In the genomic region with DNA sequence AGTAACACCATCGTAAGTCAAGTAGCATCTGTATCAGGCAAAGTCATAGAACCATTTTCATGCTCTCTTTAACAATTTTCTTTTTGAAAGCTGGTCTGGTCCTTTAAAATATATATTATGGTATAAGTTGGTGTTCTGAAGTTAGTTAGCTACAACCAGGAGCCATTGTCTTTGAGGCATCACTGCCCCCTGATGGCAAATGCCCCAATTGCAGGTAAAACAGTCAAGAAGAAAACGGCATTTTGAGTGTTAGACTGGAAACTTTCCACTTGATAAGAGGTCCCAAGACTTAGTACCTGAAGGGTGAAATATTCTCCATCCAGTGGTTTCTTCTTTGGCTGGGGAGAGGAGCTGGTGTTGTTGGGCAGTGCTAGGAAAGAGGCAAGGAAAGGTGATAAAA, we compare ENCODE assay signal across 10 cellular contexts. TPM values are rescaled to one million over a fixed set of nuclear protein-coding genes. Genes with fewer than 3 reads are reported as not detected.
DNase-seq lines count a peak whose midpoint lies in the region; ATAC-seq, FAIRE-seq and TF ChIP-seq lines count a peak whose summit lies in the region.
"Had no signal": no experiment of that assay in that cellular context is flagged by ENCODE, and none has a peak within 500 bp of the region (broad histone marks: within the 10 kb centered on the region; RNA-seq: fewer than 3 reads in every experiment).

No MANE protein-coding gene starts in this region.

- FAIRE-seq in endothelial cell of umbilical vein (lab: Jason Lieb, UNC) = no peak

- H3K9me3 ChIP-seq in endothelial cell of umbilical vein (replicated peaks; ENCODE audit: control insufficient read depth, insufficient read depth, low read length) = no peaks in the 10 kb centered on the region

- H3K27me3 ChIP-seq in endothelial cell of umbilical vein (ENCODE audit: control insufficient read depth in 2 of 2, insufficient read depth in 2 of 2, low read length in 2 of 2) = no peaks in the 10 kb centered on the region

- no peak overlapping the region for H3K9ac ChIP-seq in endothelial cell of umbilical vein (replicated peaks; ENCODE audit: extremely low read depth, insufficient read depth, low read length)

- DNase-seq in activated CD4-positive, alpha-beta T cell treated with anti-CD3 and anti-CD28 coated beads for 36 hours = peak; percentile 73
- no peak for DNase-seq in activated CD4-positive, alpha-beta T cell treated with anti-CD3 and anti-CD28 coated beads, Interleukin-2, amount 50 U/mL, for 4 hours
- DNase-seq in RPMI8226 (peak; percentile 15), endothelial cell of umbilical vein (ENCODE audit: low read depth, low spot score) (no peak), H4 (ENCODE audit: low spot score) (no peak)
- DNase-seq in stimulated activated naive CD4-positive, alpha-beta T cell (lab: John Stamatoyannopoulos, UW) = peak in 4 of 6 experiments; percentile 4 to 20 (median 8)

- no peak overlapping the region for H3K4me3 ChIP-seq in endothelial cell of umbilical vein (replicated peaks in 1 of 3; ENCODE audit: insufficient read depth in 1 of 3, low read depth in 1 of 3, low read length in 3 of 3)

- dilution Hi-C loops in endothelial cell of umbilical vein (cut with MboI; ENCODE audit: extremely low pct_ligation_motif_present, low sequenced_read_pairs) = no loop called here

- BruUV-seq in endothelial cell of umbilical vein (replicated peaks; lab: Mats Ljungman, UMichigan) = no TSS peak

- TF ChIP-seq CTCF in endothelial cell of umbilical vein (IDR thresholded peaks at IDR 0.05; ENCODE audit: extremely low read depth in 1 of 2, insufficient read depth in 1 of 2, low read depth in 1 of 2, low read length in 2 of 2) = peak; percentile 25 to 32

- no peaks in the 10 kb centered on the region for H3K27me3 Mint-ChIP-seq in activated CD4-positive, alpha-beta T cell treated with anti-CD3 and anti-CD28 coated beads for 36 hours
- no peaks in the 10 kb centered on the region for H3K27me3 Mint-ChIP-seq in activated T-helper 17 cell treated with anti-CD3 and anti-CD28 coated beads, Interleukin-2, amount 50 U/mL, for 72 hours
- H3K27me3 Mint-ChIP-seq: activated naive CD8-positive, alpha-beta T cell; IgD-negative memory B cell had no signal

- intact Hi-C loops in activated CD4-positive, alpha-beta T cell treated with anti-CD3 and anti-CD28 coated beads for 36 hours (cut with DNase I, micrococcal nuclease) = loop anchor here in 1 of 2 experiments (5.0 kb wide), 1 partner anchor 41 kb away; the partner anchor contains the start of gene SHBG
- intact Hi-C loops in endothelial cell of umbilical vein (cut with micrococcal nuclease) = no loop called here

- H3K4me2 ChIP-seq in endothelial cell of umbilical vein (ENCODE audit: insufficient read depth, low read length) = no peak overlapping the region

- H3K9me1 ChIP-seq in endothelial cell of umbilical vein (replicated peaks; ENCODE audit: control insufficient read depth, extremely low read depth, insufficient read depth, low read length) = no peaks in the 10 kb centered on the region

- POLR2A ChIA-PET in activated CD4-positive, alpha-beta T cell treated with anti-CD3 and anti-CD28 coated beads for 36 hours (lab: Charles Lee) = interaction anchor here (0.5 to 0.9 kb wide), 4 partner anchors 13 to 150 kb away, joined by 3 to 4 read pairs (median 3); no protein-coding TSS in a partner anchor
- POLR2A ChIA-PET in endothelial cell of umbilical vein (lab: Charles Lee) = no interaction called here

- ATAC-seq in activated CD4-positive, alpha-beta T cell treated with anti-CD3 and anti-CD28 coated beads for 36 hours = no peak
- no peak for ATAC-seq in activated T-helper 17 cell treated with anti-CD3 and anti-CD28 coated beads, Interleukin-2, amount 50 U/mL, for 72 hours (replicated peaks)
- no peak for ATAC-seq in GM19455 (IDR thresholded peaks at IDR 0.05; ENCODE audit: unreplicated experiment)

- peaks cover 4% of the 10 kb centered on the region for H3K9me3 Mint-ChIP-seq in activated CD4-positive, alpha-beta T cell treated with anti-CD3 and anti-CD28 coated beads for 36 hours (ENCODE audit: low read depth)
- H3K9me3 Mint-ChIP-seq in activated T-helper 17 cell treated with anti-CD3 and anti-CD28 coated beads, Interleukin-2, amount 50 U/mL, for 72 hours = peaks cover 7% of the 10 kb centered on the region

- no peaks in the 10 kb centered on the region for H3K79me2 ChIP-seq in endothelial cell of umbilical vein (ENCODE audit: control insufficient read depth, insufficient read depth, low read length)

- peaks cover 41% of the 10 kb centered on the region for H3K36me3 Mint-ChIP-seq in activated CD4-positive, alpha-beta T cell treated with anti-CD3 and anti-CD28 coated beads for 36 hours (ENCODE audit: low read depth)
- H3K36me3 Mint-ChIP-seq in activated T-helper 17 cell treated with anti-CD3 and anti-CD28 coated beads, Interleukin-2, amount 50 U/mL, for 72 hours (ENCODE audit: low read depth) = peaks cover 88% of the 10 kb centered on the region

- TF ChIP-seq POLR2A in endothelial cell of umbilical vein (IDR thresholded peaks at IDR 0.05; ENCODE audit: low read depth, low read length) = no peak

- H3K27ac Mint-ChIP-seq in activated CD4-positive, alpha-beta T cell treated with anti-CD3 and anti-CD28 coated beads for 36 hours = no peak overlapping the region
- no peak overlapping the region for H3K27ac Mint-ChIP-seq in activated T-helper 17 cell treated with anti-CD3 and anti-CD28 coated beads, Interleukin-2, amount 50 U/mL, for 72 hours
- H3K27ac Mint-ChIP-seq: activated naive CD8-positive, alpha-beta T cell; IgD-negative memory B cell had no signal

- no peak overlapping the region for H3K4me3 Mint-ChIP-seq in activated CD4-positive, alpha-beta T cell treated with anti-CD3 and anti-CD28 coated beads for 36 hours
- H3K4me3 Mint-ChIP-seq in activated T-helper 17 cell treated with anti-CD3 and anti-CD28 coated beads, Interleukin-2, amount 50 U/mL, for 72 hours = no peak overlapping the region
- H3K4me3 Mint-ChIP-seq: activated naive CD8-positive, alpha-beta T cell; IgD-negative memory B cell had no signal

- peaks cover 15% of the 10 kb centered on the region for H3K4me1 ChIP-seq in endothelial cell of umbilical vein (ENCODE audit: control insufficient read depth, extremely low read depth, insufficient read depth, low read length)

- H3K27ac ChIP-seq in endothelial cell of umbilical vein (ENCODE audit: insufficient read depth, low read depth, low read length) = no peak overlapping the region

- peaks cover 19 to 38% of the 10 kb centered on the region in 2 experiments for H3K36me3 ChIP-seq in endothelial cell of umbilical vein (ENCODE audit: control insufficient read depth in 2 of 2, extremely low read depth in 1 of 2, insufficient read depth in 2 of 2, low read length in 2 of 2)

- no peaks in the 10 kb centered on the region for H3K4me1 Mint-ChIP-seq in activated CD4-positive, alpha-beta T cell treated with anti-CD3 and anti-CD28 coated beads for 36 hours
- H3K4me1 Mint-ChIP-seq in activated T-helper 17 cell treated with anti-CD3 and anti-CD28 coated beads, Interleukin-2, amount 50 U/mL, for 72 hours = no peaks in the 10 kb centered on the region

- peaks cover 2% of the 10 kb centered on the region for H4K20me1 ChIP-seq in endothelial cell of umbilical vein (replicated peaks; ENCODE audit: control insufficient read depth, extremely low read depth, insufficient read depth, low read length)

- CTCF ChIA-PET in activated CD4-positive, alpha-beta T cell treated with anti-CD3 and anti-CD28 coated beads for 36 hours (lab: Charles Lee) = interaction anchor here (0.6 to 1.8 kb wide), 20 partner anchors 12 to 652 kb away, joined by 3 to 15 read pairs (median 3); partner anchors contain the start of gene TP53
- CTCF ChIA-PET in endothelial cell of umbilical vein (lab: Charles Lee) = interaction anchor here (1.2 kb wide), 4 partner anchors 11 to 84 kb away, joined by 4 to 9 read pairs (median 4); partner anchors contain the start of genes ATP1B2, TP53 and WRAP53

- no peak overlapping the region for H2AFZ ChIP-seq in endothelial cell of umbilical vein (ENCODE audit: low read depth, low read length)

RNA-seq across cellular contexts. Expression of gene TP53, which starts 14.1 kb away (rescaled TPM):
- total RNA-seq in activated CD4-positive, alpha-beta T cell treated with anti-CD3 and anti-CD28 coated beads for 36 hours = 100 to 1,000 TPM; 127 to 165 TPM
- total RNA-seq in endothelial cell of umbilical vein = 128 and 138 TPM in 2 replicates
- 82.1 and 85.5 TPM in 2 replicates for polyA plus RNA-seq in endothelial cell of umbilical vein
- polyA plus RNA-seq in endothelial cell of umbilical vein (2011; cell fraction: cytosol; rRNA removed) = 79.5 and 80.1 TPM in 2 replicates
- polyA plus RNA-seq in endothelial cell of umbilical vein (2011; cell fraction: nucleus; rRNA removed) = 62.2 and 67.8 TPM in 2 replicates
- 133 and 141 TPM in 2 replicates for polyA plus RNA-seq in endothelial cell of umbilical vein (2012)
- polyA minus RNA-seq in endothelial cell of umbilical vein = 68.4 and 72.1 TPM in 2 replicates
- 20.2 TPM for polyA minus RNA-seq in endothelial cell of umbilical vein (2011; cell fraction: cytosol; rRNA and poly(A)+ RNA removed)
- polyA minus RNA-seq in endothelial cell of umbilical vein (2011; cell fraction: nucleus; rRNA and poly(A)+ RNA removed) = 29.8 and 33.1 TPM in 2 replicates
- total RNA-seq in activated T-helper 17 cell treated with anti-CD3 and anti-CD28 coated beads, Interleukin-2, amount 50 U/mL, for 72 hours = 100 to 1,000 TPM in 1 of 2 donors, 10 to 100 TPM in 1; 79.0 to 137 TPM
- total RNA-seq in H4 (2014; rRNA removed; shearing (Covaris generic)) = 35.9 and 43.7 TPM in 2 replicates

RNA-seq across cellular contexts. Expression of gene WRAP53, which starts 15.0 kb away (rescaled TPM):
- 10 to 100 TPM; 23.5 to 27.1 TPM for total RNA-seq in activated CD4-positive, alpha-beta T cell treated with anti-CD3 and anti-CD28 coated beads for 36 hours
- 23.7 and 28.0 TPM in 2 replicates for total RNA-seq in endothelial cell of umbilical vein
- 17.9 and 21.8 TPM in 2 replicates for polyA plus RNA-seq in endothelial cell of umbilical vein
- polyA plus RNA-seq in endothelial cell of umbilical vein (2011; cell fraction: cytosol; rRNA removed) = 14.4 and 15.9 TPM in 2 replicates
- 16.5 and 16.7 TPM in 2 replicates for polyA plus RNA-seq in endothelial cell of umbilical vein (2011; cell fraction: nucleus; rRNA removed)
- 13.6 and 19.2 TPM in 2 replicates for polyA plus RNA-seq in endothelial cell of umbilical vein (2012)
- polyA minus RNA-seq in endothelial cell of umbilical vein = 7.9 and 8.9 TPM in 2 replicates
- 23.6 TPM for polyA minus RNA-seq in endothelial cell of umbilical vein (2011; cell fraction: cytosol; rRNA and poly(A)+ RNA removed)
- polyA minus RNA-seq in endothelial cell of umbilical vein (2011; cell fraction: nucleus; rRNA and poly(A)+ RNA removed) = 4.6 and 4.7 TPM in 2 replicates
- 10 to 100 TPM; 18.0 to 32.9 TPM for total RNA-seq in activated T-helper 17 cell treated with anti-CD3 and anti-CD28 coated beads, Interleukin-2, amount 50 U/mL, for 72 hours
- total RNA-seq in H4 (2014; rRNA removed; shearing (Covaris generic)) = 9.9 and 15.8 TPM in 2 replicates

RNA-seq across cellular contexts. Expression of gene ATP1B2, which starts 22.5 kb away (rescaled TPM):
- total RNA-seq in activated CD4-positive, alpha-beta T cell treated with anti-CD3 and anti-CD28 coated beads for 36 hours = under 1 TPM; 0.32 to 0.33 TPM
- total RNA-seq in endothelial cell of umbilical vein = not detected in 2 replicates
- 0.06 TPM in 1 of 2 replicates, not detected in the other for polyA plus RNA-seq in endothelial cell of umbilical vein
- not detected in 2 replicates for polyA plus RNA-seq in endothelial cell of umbilical vein (2011; cell fraction: cytosol; rRNA removed)
- polyA plus RNA-seq in endothelial cell of umbilical vein (2011; cell fraction: nucleus; rRNA removed) = not detected in 2 replicates
- polyA plus RNA-seq in endothelial cell of umbilical vein (2012) = not detected in 2 replicates
- polyA minus RNA-seq in endothelial cell of umbilical vein = 0.06 TPM in 1 of 2 replicates, not detected in the other
- polyA minus RNA-seq in endothelial cell of umbilical vein (2011; cell fraction: cytosol; rRNA and poly(A)+ RNA removed) = not detected
- not detected in 2 replicates for polyA minus RNA-seq in endothelial cell of umbilical vein (2011; cell fraction: nucleus; rRNA and poly(A)+ RNA removed)
- under 1 TPM; 0.06 to 0.42 TPM for total RNA-seq in activated T-helper 17 cell treated with anti-CD3 and anti-CD28 coated beads, Interleukin-2, amount 50 U/mL, for 72 hours
- not detected in 2 replicates for total RNA-seq in H4 (2014; rRNA removed; shearing (Covaris generic))
- polyA plus RNA-seq: IgD-negative memory B cell had no signal

RNA-seq across cellular contexts. Expression of gene EFNB3, which starts 31.8 kb away (rescaled TPM):
- not detected for total RNA-seq in activated CD4-positive, alpha-beta T cell treated with anti-CD3 and anti-CD28 coated beads for 36 hours
- 1.1 and 1.4 TPM in 2 replicates for total RNA-seq in endothelial cell of umbilical vein
- 2.9 and 3.1 TPM in 2 replicates for polyA plus RNA-seq in endothelial cell of umbilical vein
- polyA plus RNA-seq in endothelial cell of umbilical vein (2011; cell fraction: cytosol; rRNA removed) = 1.2 and 1.3 TPM in 2 replicates
- 2.0 TPM in 2 replicates for polyA plus RNA-seq in endothelial cell of umbilical vein (2011; cell fraction: nucleus; rRNA removed)
- 2.1 and 4.1 TPM in 2 replicates for polyA plus RNA-seq in endothelial cell of umbilical vein (2012)
- polyA minus RNA-seq in endothelial cell of umbilical vein = 2.0 and 2.9 TPM in 2 replicates
- polyA minus RNA-seq in endothelial cell of umbilical vein (2011; cell fraction: cytosol; rRNA and poly(A)+ RNA removed) = not detected
- polyA minus RNA-seq in endothelial cell of umbilical vein (2011; cell fraction: nucleus; rRNA and poly(A)+ RNA removed) = 0.34 and 0.53 TPM in 2 replicates
- not detected for total RNA-seq in activated T-helper 17 cell treated with anti-CD3 and anti-CD28 coated beads, Interleukin-2, amount 50 U/mL, for 72 hours
- 5.6 and 6.2 TPM in 2 replicates for total RNA-seq in H4 (2014; rRNA removed; shearing (Covaris generic))
- polyA plus RNA-seq: IgD-negative memory B cell had no signal

RNA-seq across cellular contexts. Expression of gene SHBG, which starts 43.3 kb away (rescaled TPM):
- under 1 TPM; 0.25 to 0.30 TPM for total RNA-seq in activated CD4-positive, alpha-beta T cell treated with anti-CD3 and anti-CD28 coated beads for 36 hours
- total RNA-seq in endothelial cell of umbilical vein = not detected in 2 replicates
- 0.32 and 0.51 TPM in 2 replicates for polyA plus RNA-seq in endothelial cell of umbilical vein
- 0.26 and 0.30 TPM in 2 replicates for polyA plus RNA-seq in endothelial cell of umbilical vein (2011; cell fraction: cytosol; rRNA removed)
- 0.78 and 0.99 TPM in 2 replicates for polyA plus RNA-seq in endothelial cell of umbilical vein (2011; cell fraction: nucleus; rRNA removed)
- polyA plus RNA-seq in endothelial cell of umbilical vein (2012) = 0.41 and 0.44 TPM in 2 replicates
- polyA minus RNA-seq in endothelial cell of umbilical vein = not detected in 2 replicates
- not detected for polyA minus RNA-seq in endothelial cell of umbilical vein (2011; cell fraction: cytosol; rRNA and poly(A)+ RNA removed)
- not detected in 2 replicates for polyA minus RNA-seq in endothelial cell of umbilical vein (2011; cell fraction: nucleus; rRNA and poly(A)+ RNA removed)
- under 1 TPM in 1 of 2 donors, not detected in 1; 0.71 TPM for total RNA-seq in activated T-helper 17 cell treated with anti-CD3 and anti-CD28 coated beads, Interleukin-2, amount 50 U/mL, for 72 hours
- total RNA-seq in H4 (2014; rRNA removed; shearing (Covaris generic)) = not detected in 2 replicates
- polyA plus RNA-seq: IgD-negative memory B cell had no signal

Comparison
In these comparisons a context has a peak if more than half of its experiments do, and no peak if none do; other contexts are left out.
1. DNase-seq: peak in activated CD4-positive, alpha-beta T cell treated with anti-CD3 and anti-CD28 coated beads for 36 hours (single experiment), RPMI8226 (single experiment) and stimulated activated naive CD4-positive, alpha-beta T cell (4 of 6); none in activated CD4-positive, alpha-beta T cell treated with anti-CD3 and anti-CD28 coated beads, Interleukin-2, amount 50 U/mL, for 4 hours (0 of 2), endothelial cell of umbilical vein (single experiment) and H4 (single experiment).